In genomic region chr13:105783261-105783660, GRCh38 we compare ENCODE assay signal across 23 cellular contexts.
DNase-seq lines count a peak whose midpoint lies in the region; ATAC-seq and TF ChIP-seq lines count a peak whose summit lies in the region.
"Had no signal": no experiment of that assay in that cellular context is flagged by ENCODE, and none has a peak within 500 bp of the region (broad histone marks: within the 10 kb centered on the region; RNA-seq: fewer than 3 reads in every experiment).

No MANE protein-coding gene starts in this region.

- TF ChIP-seq CTCF in A673 (conservative IDR thresholded peaks at IDR 0.05; ENCODE audit: low read depth, low read length): no peak
- TF ChIP-seq CTCF in spleen (IDR thresholded peaks at IDR 0.05 in 8 of 11, conservative IDR thresholded peaks at IDR 0.05 in 3 of 11): no peak
- TF ChIP-seq CTCF in ascending aorta (IDR thresholded peaks at IDR 0.05): no peak

- H3K4me1 ChIP-seq in mesendoderm (ENCODE audit: control insufficient read depth, low read depth, low read length) (no peaks in the 10 kb centered on the region), A673 (ENCODE audit: insufficient read depth, low read length, poor library complexity, severe bottlenecking) (no peaks in the 10 kb centered on the region), spleen (no peaks in the 10 kb centered on the region), ascending aorta (no peaks in the 10 kb centered on the region)
- H3K4me1 ChIP-seq: BLaER1 treated with 17β-estradiol and CSF1 and Interleukin-3, amounts not matched to agents 10 nM and 100 nM; Caco-2 had no signal

- intact Hi-C loops in A673 (cut with micrococcal nuclease; ENCODE audit: unreplicated experiment): no loop called here
- intact Hi-C loops in spleen (cut with DNase I; ENCODE audit: low total_unique reads): no loop called here
- intact Hi-C loops in ascending aorta (cut with DNase I): no loop called here

- no peak overlapping the region for H3K4ac ChIP-seq in mesendoderm (ENCODE audit: low read depth, low read length)

- peak; percentile 40 for ATAC-seq in GM18858 (IDR thresholded peaks at IDR 0.05; ENCODE audit: unreplicated experiment)
- ATAC-seq: CD8-positive, alpha-beta T cell; GM12878 had no signal

- POLR2A ChIA-PET in A673 (lab: Charles Lee; ENCODE audit: low non-redundant PET): no interaction called here

- H3K36me3 ChIP-seq in mesendoderm (ENCODE audit: control insufficient read depth, insufficient read depth, low read length): no peaks in the 10 kb centered on the region
- no peaks in the 10 kb centered on the region for H3K36me3 ChIP-seq in A673 (ENCODE audit: insufficient read depth, low read length, poor library complexity, severe bottlenecking)
- H3K36me3 ChIP-seq in spleen: no peaks in the 10 kb centered on the region
- H3K36me3 ChIP-seq in ascending aorta: no peaks in the 10 kb centered on the region
- H3K36me3 ChIP-seq: BLaER1 treated with 17β-estradiol and CSF1 and Interleukin-3, amounts not matched to agents 10 nM and 100 nM had no signal

- no peak overlapping the region for H4K5ac ChIP-seq in mesendoderm (ENCODE audit: low read length)

- H3K9me3 ChIP-seq in A673 (ENCODE audit: low read depth, low read length, poor library complexity, severe bottlenecking): no peaks in the 10 kb centered on the region
- peaks cover 0 to 4% (median 0%) of the 10 kb centered on the region in 8 donors for H3K9me3 ChIP-seq in spleen
- H3K9me3 ChIP-seq in ascending aorta: no peaks in the 10 kb centered on the region
- H3K9me3 ChIP-seq: BLaER1 treated with 17β-estradiol and CSF1 and Interleukin-3, amounts not matched to agents 10 nM and 100 nM; Caco-2 had no signal

- CTCF ChIA-PET in A673 (lab: Charles Lee): no interaction called here

- no peak for TF ChIP-seq POLR2A in spleen (IDR thresholded peaks at IDR 0.05)

- no peak overlapping the region for H2BK15ac ChIP-seq in mesendoderm (replicated peaks; ENCODE audit: low read depth)

- H3K56ac ChIP-seq in mesendoderm (ENCODE audit: low read length): no peak overlapping the region

- no peak overlapping the region for H3K4me3 ChIP-seq in mesendoderm (ENCODE audit: low read length)
- H3K4me3 ChIP-seq in A673 (ENCODE audit: low read depth, low read length, poor library complexity, severe bottlenecking): no peak overlapping the region
- no peak overlapping the region for H3K4me3 ChIP-seq in spleen
- no peak overlapping the region for H3K4me3 ChIP-seq in ascending aorta
- H3K4me3 ChIP-seq: BLaER1 treated with 17β-estradiol and CSF1 and Interleukin-3, amounts not matched to agents 10 nM and 100 nM; GM12878 had no signal

- no peaks in the 10 kb centered on the region for H3K27me3 ChIP-seq in mesendoderm (ENCODE audit: insufficient read depth, low read length, poor library complexity)
- H3K27me3 ChIP-seq in A673 (replicated peaks; ENCODE audit: insufficient read depth, low read depth, low read length, poor library complexity): no peaks in the 10 kb centered on the region
- H3K27me3 ChIP-seq in spleen (replicated peaks in 1 of 7): no peaks in the 10 kb centered on the region
- H3K27me3 ChIP-seq in ascending aorta: no peaks in the 10 kb centered on the region
- H3K27me3 ChIP-seq: BLaER1 treated with 17β-estradiol and CSF1 and Interleukin-3, amounts not matched to agents 10 nM and 100 nM had no signal

- H3K4me2 ChIP-seq in mesendoderm (ENCODE audit: low read length): no peak overlapping the region
- H3K4me2 ChIP-seq: BLaER1 treated with 17β-estradiol and CSF1 and Interleukin-3, amounts not matched to agents 10 nM and 100 nM had no signal

- H2BK120ac ChIP-seq in mesendoderm (ENCODE audit: low read depth, low read length): no peak overlapping the region

- no TSS peak for BruUV-seq in A673 (replicated peaks; lab: Mats Ljungman, UMichigan)

- no peaks in the 10 kb centered on the region for H3K79me1 ChIP-seq in mesendoderm (ENCODE audit: low read length)

- H3K18ac ChIP-seq in mesendoderm (ENCODE audit: low read length): no peak overlapping the region

- no peak overlapping the region for H2BK5ac ChIP-seq in mesendoderm (ENCODE audit: low read length)

- H3K27ac ChIP-seq in mesendoderm (ENCODE audit: low read depth, low read length): no peak overlapping the region
- no peak overlapping the region for H3K27ac ChIP-seq in A673 (ENCODE audit: low read depth, low read length, poor library complexity, severe bottlenecking)
- H3K27ac ChIP-seq in spleen: no peak overlapping the region
- no peak overlapping the region for H3K27ac ChIP-seq in ascending aorta
- H3K27ac ChIP-seq: BLaER1 treated with 17β-estradiol and CSF1 and Interleukin-3, amounts not matched to agents 10 nM and 100 nM; C4-2B had no signal

- DNase-seq in M059J (ENCODE audit: low read depth): peak; percentile 7
- peak; percentile 59 for DNase-seq in NCI-H226
- peak; percentile 58 for DNase-seq in mesendoderm
- no peak for DNase-seq in A673 (ENCODE audit: low spot score)
- no peak for DNase-seq in spleen
- no peak for DNase-seq in ascending aorta (ENCODE audit: low spot score in 2 of 2)
- DNase-seq: 8988T; AML-193; Caco-2; Calu3; CD4-positive, alpha-beta T cell; CD8-positive, alpha-beta T cell; DMS 273 treated with DMSO at 0.1 percent for 48 hours; DMS153; DMS53; DMS79; DND-41; EL; GDM1 had no signal

- no CpG with 5 or more reads among the region's 1 CpG for WGBS in mesendoderm (ENCODE audit: extremely low coverage, insufficient coverage, low lambda C conversion rate)
- 54 to 76% (median 62%) methylated on average over 1 of the region's 1 CpG for WGBS in spleen, 5 donors

- H2AK5ac ChIP-seq in mesendoderm (ENCODE audit: low read length): no peak overlapping the region

- H3K9ac ChIP-seq in mesendoderm (ENCODE audit: low read length): no peak overlapping the region
- H3K9ac ChIP-seq: BLaER1 treated with 17β-estradiol and CSF1 and Interleukin-3, amounts not matched to agents 10 nM and 100 nM had no signal

- no peak overlapping the region for H4K8ac ChIP-seq in mesendoderm (ENCODE audit: low read depth, low read length)

- H3K23ac ChIP-seq in mesendoderm (ENCODE audit: low read length): no peak overlapping the region

- H3K79me2 ChIP-seq in mesendoderm (ENCODE audit: control insufficient read depth, insufficient read depth, low read length): no peaks in the 10 kb centered on the region

Comparison
In these comparisons a context has a peak if more than half of its experiments do, and no peak if none do; other contexts are left out.
1. DNase-seq: peak in M059J (single experiment), NCI-H226 (single experiment) and mesendoderm (single experiment); none in A673 (single experiment), spleen (single experiment) and ascending aorta (0 of 2).